Comparison of ENCODE assay signal across 11 cellular contexts in genomic region chr13:27132538-27132937, GRCh38. TPM values are rescaled to one million over a fixed set of nuclear protein-coding genes. Genes with fewer than 3 reads are reported as not detected.
A peak's percentile ranks its signal among the peaks of the same experiment; 100 is the strongest.
DNase-seq lines count a peak whose midpoint lies in the region; ATAC-seq and TF ChIP-seq lines count a peak whose summit lies in the region.
"Had no signal": no experiment of that assay in that cellular context is flagged by ENCODE, and none has a peak within 500 bp of the region (broad histone marks: within the 10 kb centered on the region; RNA-seq: fewer than 3 reads in every experiment).

No MANE protein-coding gene starts in this region.

- ATAC-seq in HG02759 (IDR thresholded peaks at IDR 0.05; ENCODE audit: unreplicated experiment), result peak; percentile 43
- ATAC-seq in stimulated activated naive CD8-positive, alpha-beta T cell treated with anti-CD3 and anti-CD28 coated beads, Interleukin-15, amount 100 ng/mL, for 72 hours, result peak; percentile 79
- ATAC-seq: gastrocnemius medialis, HCT116 had no signal

- CTCF ChIA-PET in MCF 10A (lab: Yijun Ruan, JAX) (interaction anchor here (0.6 to 4.5 kb wide), 7 partner anchors 13 to 361 kb away, joined by 3 to 13 read pairs (median 3); no protein-coding TSS in a partner anchor), OCI-LY7 (lab: Charles Lee; ENCODE audit: unreplicated experiment) (interaction anchor here (0.5 kb wide), 1 partner anchor 108 kb away, joined by 3 read pairs; no protein-coding TSS in a partner anchor)
- CTCF ChIA-PET in activated CD4-positive, alpha-beta memory T cell treated with anti-CD3 and anti-CD28 coated beads for 36 hours (lab: Charles Lee), result interaction anchor here (0.6 to 1.8 kb wide), 5 partner anchors 15 to 230 kb away, joined by 3 to 5 read pairs (median 3); partner anchors contain the start of gene RASL11A

- peaks cover 49% of the 10 kb centered on the region for H3K79me2 ChIP-seq in OCI-LY7 (ENCODE audit: insufficient read depth, low read depth, low read length)

- H3K4me1 ChIP-seq in breast epithelium (peaks cover 0 to 4% of the 10 kb centered on the region in 2 donors), OCI-LY7 (ENCODE audit: insufficient read depth, low read length, poor library complexity, severe bottlenecking) (no peaks in the 10 kb centered on the region)

- peaks cover 27% of the 10 kb centered on the region for H3K4me1 Mint-ChIP-seq in MCF 10A (ENCODE audit: insufficient read depth, unreplicated experiment)
- peaks cover 81% of the 10 kb centered on the region for H3K4me1 Mint-ChIP-seq in activated CD4-positive, alpha-beta memory T cell treated with anti-CD3 and anti-CD28 coated beads for 36 hours (ENCODE audit: low read depth)
- H3K4me1 Mint-ChIP-seq in stimulated activated naive CD8-positive, alpha-beta T cell treated with anti-CD3 and anti-CD28 coated beads, Interleukin-15, amount 100 ng/mL, for 72 hours, result peaks cover 82% of the 10 kb centered on the region

- no peak for TF ChIP-seq POLR2A in breast epithelium (IDR thresholded peaks at IDR 0.05)

- no TSS peak for BruUV-seq in MCF 10A (replicated peaks; lab: Mats Ljungman, UMichigan)
- BruUV-seq in OCI-LY7 (replicated peaks; lab: Mats Ljungman, UMichigan), result no TSS peak

- no peaks in the 10 kb centered on the region for H3K27me3 ChIP-seq in breast epithelium
- H3K27me3 ChIP-seq: gastrocnemius medialis had no signal

- DNase-seq in MCF 10A (ENCODE audit: unreplicated experiment) (no peak), breast epithelium (ENCODE audit: low spot score in 2 of 2) (no peak), NCI-H510A (lab: John Stamatoyannopoulos, UW) (no peak), HPDE6-E6E7 (ENCODE audit: extremely low spot score) (no peak), OCI-LY7 (ENCODE audit: low spot score) (no peak)
- peak; percentile 53 for DNase-seq in activated CD4-positive, alpha-beta memory T cell treated with anti-CD3 and anti-CD28 coated beads for 36 hours
- peak; percentile 28 to 49 for DNase-seq in stimulated activated naive CD8-positive, alpha-beta T cell treated with anti-CD3 and anti-CD28 coated beads, Interleukin-15, amount 100 ng/mL, for 72 hours
- DNase-seq: gastrocnemius medialis, NCI-H524 had no signal

- H3K9me3 Mint-ChIP-seq in MCF 10A (ENCODE audit: unreplicated experiment), result no peaks in the 10 kb centered on the region
- H3K9me3 Mint-ChIP-seq in activated CD4-positive, alpha-beta memory T cell treated with anti-CD3 and anti-CD28 coated beads for 36 hours, result peaks cover 12% of the 10 kb centered on the region
- no peaks in the 10 kb centered on the region for H3K9me3 Mint-ChIP-seq in stimulated activated naive CD8-positive, alpha-beta T cell treated with anti-CD3 and anti-CD28 coated beads, Interleukin-15, amount 100 ng/mL, for 72 hours

- POLR2A ChIA-PET in MCF 10A (lab: Yijun Ruan, JAX) (interaction anchor here (1.1 to 3.9 kb wide), 2 partner anchors 36 to 63 kb away, joined by 3 to 55 read pairs; no protein-coding TSS in a partner anchor), OCI-LY7 (lab: Charles Lee) (interaction anchor here (0.9 kb wide), 1 partner anchor 14 kb away, joined by 3 read pairs; no protein-coding TSS in a partner anchor)
- POLR2A ChIA-PET in activated CD4-positive, alpha-beta memory T cell treated with anti-CD3 and anti-CD28 coated beads for 36 hours (lab: Charles Lee), result interaction anchor here (0.8 to 3.8 kb wide), 9 partner anchors 15 to 136 kb away, joined by 3 to 25 read pairs (median 5); partner anchors contain the start of gene RPL21

- H3K4me3 Mint-ChIP-seq in MCF 10A (ENCODE audit: unreplicated experiment), result no peak overlapping the region
- peak overlapping the region; percentile 36 for H3K4me3 Mint-ChIP-seq in activated CD4-positive, alpha-beta memory T cell treated with anti-CD3 and anti-CD28 coated beads for 36 hours
- H3K4me3 Mint-ChIP-seq in stimulated activated naive CD8-positive, alpha-beta T cell treated with anti-CD3 and anti-CD28 coated beads, Interleukin-15, amount 100 ng/mL, for 72 hours, result peak overlapping the region; percentile 52 to 74

- H3K9me2 ChIP-seq in OCI-LY7 (ENCODE audit: insufficient read depth, low read length), result no peaks in the 10 kb centered on the region

- peaks cover 7% of the 10 kb centered on the region; the same call in 1 of the 2 replicates for H4K20me1 ChIP-seq in OCI-LY7 (ENCODE audit: insufficient read depth, low read length)

- H3K9me3 ChIP-seq in breast epithelium, result peaks cover 5 to 6% of the 10 kb centered on the region in 2 donors
- H3K9me3 ChIP-seq in OCI-LY7 (ENCODE audit: low read length), result peaks cover 20% of the 10 kb centered on the region
- H3K9me3 ChIP-seq: gastrocnemius medialis had no signal

- H3K4me2 ChIP-seq in OCI-LY7 (ENCODE audit: low read length), result no peak overlapping the region

- H3K36me3 Mint-ChIP-seq in MCF 10A (ENCODE audit: insufficient read depth, unreplicated experiment), result no peaks in the 10 kb centered on the region
- peaks cover 10% of the 10 kb centered on the region for H3K36me3 Mint-ChIP-seq in activated CD4-positive, alpha-beta memory T cell treated with anti-CD3 and anti-CD28 coated beads for 36 hours

- H3K4me3 ChIP-seq in breast epithelium (no peak overlapping the region), OCI-LY7 (ENCODE audit: low read depth, low read length, poor library complexity, severe bottlenecking) (no peak overlapping the region)
- H3K4me3 ChIP-seq: gastrocnemius medialis had no signal

- H3K27me3 Mint-ChIP-seq in MCF 10A (ENCODE audit: insufficient read depth, unreplicated experiment), result no peaks in the 10 kb centered on the region
- no peaks in the 10 kb centered on the region for H3K27me3 Mint-ChIP-seq in activated CD4-positive, alpha-beta memory T cell treated with anti-CD3 and anti-CD28 coated beads for 36 hours
- H3K27me3 Mint-ChIP-seq in stimulated activated naive CD8-positive, alpha-beta T cell treated with anti-CD3 and anti-CD28 coated beads, Interleukin-15, amount 100 ng/mL, for 72 hours, result no peaks in the 10 kb centered on the region

- H3K36me3 ChIP-seq in breast epithelium (no peaks in the 10 kb centered on the region), OCI-LY7 (ENCODE audit: insufficient read depth, low read length) (peaks cover 12% of the 10 kb centered on the region)
- H3K36me3 ChIP-seq: gastrocnemius medialis had no signal

- intact Hi-C loops in MCF 10A (cut with micrococcal nuclease), result no loop called here
- intact Hi-C loops in breast epithelium (cut with DNase I; ENCODE audit: low total_unique reads), result no loop called here
- intact Hi-C loops in activated CD4-positive, alpha-beta memory T cell treated with anti-CD3 and anti-CD28 coated beads for 36 hours (cut with micrococcal nuclease), result loop anchor here (1.0 to 5.0 kb wide), 5 partner anchors 63 to 1230 kb away; partner anchors contain the start of genes LNX2 and POLR1D
- intact Hi-C loops in OCI-LY7 (cut with micrococcal nuclease; ENCODE audit: unreplicated experiment), result no loop called here

- peak overlapping the region; percentile 8 for H3K27ac Mint-ChIP-seq in MCF 10A (ENCODE audit: low read depth, unreplicated experiment)
- peak overlapping the region; percentile 92 for H3K27ac Mint-ChIP-seq in activated CD4-positive, alpha-beta memory T cell treated with anti-CD3 and anti-CD28 coated beads for 36 hours
- H3K27ac Mint-ChIP-seq in stimulated activated naive CD8-positive, alpha-beta T cell treated with anti-CD3 and anti-CD28 coated beads, Interleukin-15, amount 100 ng/mL, for 72 hours, result peak overlapping the region; percentile 75 to 94

- TF ChIP-seq CTCF in MCF 10A (IDR thresholded peaks at IDR 0.05; ENCODE audit: unreplicated experiment) (no peak), breast epithelium (IDR thresholded peaks at IDR 0.05) (no peak), OCI-LY7 (conservative IDR thresholded peaks at IDR 0.05; ENCODE audit: low read length) (no peak)

- no peak overlapping the region for H3K27ac ChIP-seq in breast epithelium
- H3K27ac ChIP-seq in OCI-LY7 (ENCODE audit: low read depth, low read length, poor library complexity, severe bottlenecking), result no peak overlapping the region

- H2AFZ ChIP-seq in OCI-LY7 (ENCODE audit: low read length), result no peak overlapping the region

RNA-seq across cellular contexts. Expression of gene USP12, which starts 39.1 kb away (rescaled TPM):
- total RNA-seq in MCF 10A (2022), result 20.6 and 21.7 TPM in 2 replicates
- total RNA-seq in breast epithelium, result 10 to 100 TPM; 21.0 to 33.4 (median 21.0) TPM
- 10 to 100 TPM; 39.4 to 40.6 TPM for total RNA-seq in activated CD4-positive, alpha-beta memory T cell treated with anti-CD3 and anti-CD28 coated beads for 36 hours
- 9.9 and 11.5 TPM in 2 replicates for total RNA-seq in OCI-LY7 (2014; rRNA removed; shearing (Covaris generic))
- 27.6 and 28.0 TPM in 2 replicates for total RNA-seq in OCI-LY7 (2022)

Comparison
In these comparisons a context has a peak if more than half of its experiments do, and no peak if none do; other contexts are left out.
1. DNase-seq: peak in activated CD4-positive, alpha-beta memory T cell treated with anti-CD3 and anti-CD28 coated beads for 36 hours (single experiment) and stimulated activated naive CD8-positive, alpha-beta T cell treated with anti-CD3 and anti-CD28 coated beads, Interleukin-15, amount 100 ng/mL, for 72 hours (2 of 2); none in MCF 10A (single experiment), breast epithelium (0 of 2), NCI-H510A (single experiment), HPDE6-E6E7 (single experiment) and OCI-LY7 (single experiment).
2. H3K27ac Mint-ChIP-seq: peak in every context shown above with its lines; median percentile 92 in activated CD4-positive, alpha-beta memory T cell treated with anti-CD3 and anti-CD28 coated beads for 36 hours; 84 in stimulated activated naive CD8-positive, alpha-beta T cell treated with anti-CD3 and anti-CD28 coated beads, Interleukin-15, amount 100 ng/mL, for 72 hours; 8 in MCF 10A.